1 cellular context compared by ENCODE assay signal in genomic region chr11:72793452-72794367, GRCh38.
A peak's percentile ranks its signal among the peaks of the same experiment; 100 is the strongest.
TF ChIP-seq lines count a peak whose summit lies in the region.

A gene with protein sequence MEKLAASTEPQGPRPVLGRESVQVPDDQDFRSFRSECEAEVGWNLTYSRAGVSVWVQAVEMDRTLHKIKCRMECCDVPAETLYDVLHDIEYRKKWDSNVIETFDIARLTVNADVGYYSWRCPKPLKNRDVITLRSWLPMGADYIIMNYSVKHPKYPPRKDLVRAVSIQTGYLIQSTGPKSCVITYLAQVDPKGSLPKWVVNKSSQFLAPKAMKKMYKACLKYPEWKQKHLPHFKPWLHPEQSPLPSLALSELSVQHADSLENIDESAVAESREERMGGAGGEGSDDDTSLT (minus strand): TSS chr11:72794047. CDS start chr11:72781181, 12,866 bp downstream.

TF ChIP-seq in HEK293, 187 proteins besides CTCF, POLR2A, EP300 and RAD21 (continued from another document and continues in another):
- TF ChIP-seq, protein P1, sequence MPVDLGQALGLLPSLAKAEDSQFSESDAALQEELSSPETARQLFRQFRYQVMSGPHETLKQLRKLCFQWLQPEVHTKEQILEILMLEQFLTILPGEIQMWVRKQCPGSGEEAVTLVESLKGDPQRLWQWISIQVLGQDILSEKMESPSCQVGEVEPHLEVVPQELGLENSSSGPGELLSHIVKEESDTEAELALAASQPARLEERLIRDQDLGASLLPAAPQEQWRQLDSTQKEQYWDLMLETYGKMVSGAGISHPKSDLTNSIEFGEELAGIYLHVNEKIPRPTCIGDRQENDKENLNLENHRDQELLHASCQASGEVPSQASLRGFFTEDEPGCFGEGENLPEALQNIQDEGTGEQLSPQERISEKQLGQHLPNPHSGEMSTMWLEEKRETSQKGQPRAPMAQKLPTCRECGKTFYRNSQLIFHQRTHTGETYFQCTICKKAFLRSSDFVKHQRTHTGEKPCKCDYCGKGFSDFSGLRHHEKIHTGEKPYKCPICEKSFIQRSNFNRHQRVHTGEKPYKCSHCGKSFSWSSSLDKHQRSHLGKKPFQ (tag by site-specific recombination; IDR thresholded peaks at IDR 0.05), result no peak
- TF ChIP-seq ZNF266 (tag by site-specific recombination; IDR thresholded peaks at IDR 0.05; ENCODE audit: low read depth) (no peak), ZNF248 (tag by site-specific recombination; IDR thresholded peaks at IDR 0.05) (no peak), ZNF132 (tag by site-specific recombination; IDR thresholded peaks at IDR 0.05; ENCODE audit: borderline replicate concordance) (no peak), ZNF621 (tag by site-specific recombination; IDR thresholded peaks at IDR 0.05) (no peak), ZNF211 (tag by site-specific recombination; IDR thresholded peaks at IDR 0.05; ENCODE audit: low read depth) (no peak), ZNF112 (tag by site-specific recombination; IDR thresholded peaks at IDR 0.05) (no peak), KLF7 (tag by site-specific recombination; IDR thresholded peaks at IDR 0.05; ENCODE audit: borderline replicate concordance) (0 out of 2 replicates have a peak, but pooled peaks have one; percentile 20), ZNF175 (tag by site-specific recombination; IDR thresholded peaks at IDR 0.05) (no peak), OVOL3 (tag by site-specific recombination; IDR thresholded peaks at IDR 0.05) (peak; percentile 92), ZNF561 (tag by site-specific recombination; IDR thresholded peaks at IDR 0.05; ENCODE audit: borderline replicate concordance) (0 out of 2 replicates have a peak, but pooled peaks have one; percentile 38), ZNF239 (tag by site-specific recombination; IDR thresholded peaks at IDR 0.05) (no peak), ZFHX2 (tag by site-specific recombination; conservative IDR thresholded peaks at IDR 0.05) (no peak), ZNF366 (tag by site-specific recombination; conservative IDR thresholded peaks at IDR 0.05) (no peak), ZNF324 (tag by site-specific recombination; IDR thresholded peaks at IDR 0.05) (no peak; the same call in 1 of the 2 replicates), ZNF624 (tag by site-specific recombination; IDR thresholded peaks at IDR 0.05) (no peak), ZXDB (tag by site-specific recombination; IDR thresholded peaks at IDR 0.05) (peak; percentile 85), ZNF843 (tag by site-specific recombination; IDR thresholded peaks at IDR 0.05) (0 out of 2 replicates have a peak, but pooled peaks have one; percentile 49), ZNF24 (tag by site-specific recombination; IDR thresholded peaks at IDR 0.05) (no peak), GLIS2 (tag by site-specific recombination; IDR thresholded peaks at IDR 0.05) (peak; percentile 62; the same call in 1 of the 2 replicates), ZBTB26 (tag by site-specific recombination; optimal IDR thresholded peaks at IDR 0.05) (peak; percentile 75), KLF16 (tag by site-specific recombination; IDR thresholded peaks at IDR 0.05) (peak; percentile 79), ZNF658 (tag by site-specific recombination; IDR thresholded peaks at IDR 0.05) (no peak), PRDM4 (tag by site-specific recombination; IDR thresholded peaks at IDR 0.05) (no peak), ZNF184 (tag by site-specific recombination; IDR thresholded peaks at IDR 0.05) (no peak), ZNF610 (tag by site-specific recombination; IDR thresholded peaks at IDR 0.05; ENCODE audit: borderline replicate concordance) (0 out of 2 replicates have a peak, but pooled peaks have one; percentile 24), SCRT2 (tag by site-specific recombination; IDR thresholded peaks at IDR 0.05) (0 out of 2 replicates have a peak, but pooled peaks have one; percentile 54), ZNF37A (tag by site-specific recombination; IDR thresholded peaks at IDR 0.05) (no peak), ZNF19 (tag by site-specific recombination; IDR thresholded peaks at IDR 0.05; ENCODE audit: low read depth) (no peak), ZNF777 (tag by site-specific recombination; IDR thresholded peaks at IDR 0.05; ENCODE audit: borderline replicate concordance) (no peak), ZNF274 (IDR thresholded peaks at IDR 0.05; ENCODE audit: low read length) (no peak), ZNF274 (tag by site-specific recombination; IDR thresholded peaks at IDR 0.05; ENCODE audit: borderline replicate concordance) (no peak), ZNF530 (tag by site-specific recombination; IDR thresholded peaks at IDR 0.05; ENCODE audit: low read depth) (no peak), ZNF560 (tag by site-specific recombination; IDR thresholded peaks at IDR 0.05; ENCODE audit: borderline replicate concordance) (no peak), KLF8 (tag by site-specific recombination; IDR thresholded peaks at IDR 0.05) (peak; percentile 87), ZNF157 (tag by site-specific recombination; IDR thresholded peaks at IDR 0.05) (no peak), PBX3 (CRISPR knock-in tag; IDR thresholded peaks at IDR 0.05) (no peak; the same call in 1 of the 2 replicates), MYNN (tag by site-specific recombination; IDR thresholded peaks at IDR 0.05; ENCODE audit: borderline replicate concordance) (no peak), BCL6B (tag by site-specific recombination; IDR thresholded peaks at IDR 0.05) (no peak), ZNF529 (tag by site-specific recombination; IDR thresholded peaks at IDR 0.05; ENCODE audit: insufficient replicate concordance) (no peak), KLF10 (tag by site-specific recombination; IDR thresholded peaks at IDR 0.05) (no peak), ZNF701 (tag by site-specific recombination; IDR thresholded peaks at IDR 0.05) (no peak), ZNF623 (tag by site-specific recombination; IDR thresholded peaks at IDR 0.05) (no peak), ZNF202 (tag by site-specific recombination; IDR thresholded peaks at IDR 0.05; ENCODE audit: borderline replicate concordance) (no peak), ZNF398 (tag by site-specific recombination; IDR thresholded peaks at IDR 0.05) (no peak), ZNF664 (tag by site-specific recombination; IDR thresholded peaks at IDR 0.05) (no peak), ZNF148 (tag by site-specific recombination; IDR thresholded peaks at IDR 0.05; ENCODE audit: borderline replicate concordance) (no peak)
- TF ChIP-seq, protein P2, sequence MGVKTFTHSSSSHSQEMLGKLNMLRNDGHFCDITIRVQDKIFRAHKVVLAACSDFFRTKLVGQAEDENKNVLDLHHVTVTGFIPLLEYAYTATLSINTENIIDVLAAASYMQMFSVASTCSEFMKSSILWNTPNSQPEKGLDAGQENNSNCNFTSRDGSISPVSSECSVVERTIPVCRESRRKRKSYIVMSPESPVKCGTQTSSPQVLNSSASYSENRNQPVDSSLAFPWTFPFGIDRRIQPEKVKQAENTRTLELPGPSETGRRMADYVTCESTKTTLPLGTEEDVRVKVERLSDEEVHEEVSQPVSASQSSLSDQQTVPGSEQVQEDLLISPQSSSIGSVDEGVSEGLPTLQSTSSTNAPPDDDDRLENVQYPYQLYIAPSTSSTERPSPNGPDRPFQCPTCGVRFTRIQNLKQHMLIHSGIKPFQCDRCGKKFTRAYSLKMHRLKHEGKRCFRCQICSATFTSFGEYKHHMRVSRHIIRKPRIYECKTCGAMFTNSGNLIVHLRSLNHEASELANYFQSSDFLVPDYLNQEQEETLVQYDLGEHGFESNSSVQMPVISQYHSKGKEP (tag by site-specific recombination; IDR thresholded peaks at IDR 0.05), result no peak
- TF ChIP-seq, protein P3, sequence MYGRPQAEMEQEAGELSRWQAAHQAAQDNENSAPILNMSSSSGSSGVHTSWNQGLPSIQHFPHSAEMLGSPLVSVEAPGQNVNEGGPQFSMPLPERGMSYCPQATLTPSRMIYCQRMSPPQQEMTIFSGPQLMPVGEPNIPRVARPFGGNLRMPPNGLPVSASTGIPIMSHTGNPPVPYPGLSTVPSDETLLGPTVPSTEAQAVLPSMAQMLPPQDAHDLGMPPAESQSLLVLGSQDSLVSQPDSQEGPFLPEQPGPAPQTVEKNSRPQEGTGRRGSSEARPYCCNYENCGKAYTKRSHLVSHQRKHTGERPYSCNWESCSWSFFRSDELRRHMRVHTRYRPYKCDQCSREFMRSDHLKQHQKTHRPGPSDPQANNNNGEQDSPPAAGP (tag by site-specific recombination; IDR thresholded peaks at IDR 0.05), result peak; percentile 64; the same call in 1 of the 2 replicates
- TF ChIP-seq, protein P4, sequence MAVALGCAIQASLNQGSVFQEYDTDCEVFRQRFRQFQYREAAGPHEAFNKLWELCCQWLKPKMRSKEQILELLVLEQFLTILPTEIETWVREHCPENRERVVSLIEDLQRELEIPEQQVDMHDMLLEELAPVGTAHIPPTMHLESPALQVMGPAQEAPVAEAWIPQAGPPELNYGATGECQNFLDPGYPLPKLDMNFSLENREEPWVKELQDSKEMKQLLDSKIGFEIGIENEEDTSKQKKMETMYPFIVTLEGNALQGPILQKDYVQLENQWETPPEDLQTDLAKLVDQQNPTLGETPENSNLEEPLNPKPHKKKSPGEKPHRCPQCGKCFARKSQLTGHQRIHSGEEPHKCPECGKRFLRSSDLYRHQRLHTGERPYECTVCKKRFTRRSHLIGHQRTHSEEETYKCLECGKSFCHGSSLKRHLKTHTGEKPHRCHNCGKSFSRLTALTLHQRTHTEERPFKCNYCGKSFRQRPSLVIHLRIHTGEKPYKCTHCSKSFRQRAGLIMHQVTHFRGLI (tag by site-specific recombination; IDR thresholded peaks at IDR 0.05), result no peak
